In genomic region chr11:134441706-134442105, GRCh38 we compare ENCODE assay signal across 8 cellular contexts. TPM values are rescaled to one million over a fixed set of nuclear protein-coding genes. Genes with fewer than 3 reads are reported as not detected.
"Had no signal": no experiment of that assay in that cellular context is flagged by ENCODE, and none has a peak within 500 bp of the region (broad histone marks: within the 10 kb centered on the region; RNA-seq: fewer than 3 reads in every experiment).

No MANE protein-coding gene starts in this region.

- DNase-seq: H9, HCEC 1CT, KG1 had no signal

- H2AFZ ChIP-seq: GM23338 had no signal

- H3K4me2 ChIP-seq: GM23338 had no signal

- H3K4me3 ChIP-seq: GM23338 had no signal

- H3K27ac ChIP-seq: HL-60 had no signal

- FAIRE-seq: H1, H54 had no signal

RNA-seq across cellular contexts. Expression of gene B3GAT1, which starts 29.7 kb away (rescaled TPM):
- polyA plus RNA-seq: IgD-negative memory B cell had no signal
